ENCODE assay signal across 6 cellular contexts in the genomic region with DNA sequence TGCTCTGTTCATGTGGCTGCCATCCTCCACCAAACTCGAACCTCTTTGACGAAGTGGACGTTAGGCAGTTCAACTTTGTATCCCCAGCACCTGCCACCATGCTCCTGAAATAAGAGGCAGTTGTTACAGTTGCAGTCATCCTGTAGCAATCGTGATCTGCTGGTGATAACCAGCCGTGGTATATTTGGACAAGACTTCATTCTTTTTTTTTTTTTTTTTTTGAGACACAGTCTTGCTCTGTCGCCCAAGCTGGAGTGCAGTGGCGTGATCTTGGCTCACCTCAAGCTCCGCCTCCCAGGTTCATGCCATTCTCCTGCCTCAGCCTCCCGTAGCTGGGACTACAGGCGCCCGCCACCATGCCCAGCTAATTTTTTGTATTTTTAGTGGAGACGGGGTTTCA.
DNase-seq lines count a peak whose midpoint lies in the region; FAIRE-seq and TF ChIP-seq lines count a peak whose summit lies in the region.
"Not testable (repeated sequence)": the region's sequence is repeated elsewhere in the genome, so short reads cannot be mapped to it uniquely, and the experiment has no call there.

No MANE protein-coding gene starts in this region.

- H3K79me2 ChIP-seq in mesendoderm (ENCODE audit: control insufficient read depth, insufficient read depth, low read length) = not testable (repeated sequence)

- WGBS in mesendoderm (ENCODE audit: extremely low coverage, insufficient coverage, low lambda C conversion rate) = no CpG with 5 or more reads among the region's 12 CpGs
- no CpG with 5 or more reads among the region's 12 CpGs for WGBS in neuronal stem cell (ENCODE audit: extremely low coverage in 2 of 2, insufficient read length in 2 of 2, insufficient replicate concordance in 1 of 2), 2 donors
- WGBS in spleen, 5 donors = 90 to 97% (median 92%) methylated on average over 12 of the region's 12 CpGs

- H2BK120ac ChIP-seq in mesendoderm (ENCODE audit: low read depth, low read length); neuronal stem cell (ENCODE audit: low read depth, low read length): not testable (repeated sequence)

- not testable (repeated sequence) for H2BK15ac ChIP-seq in mesendoderm (replicated peaks; ENCODE audit: low read depth); neuronal stem cell (ENCODE audit: low read length)

- H3K27ac ChIP-seq in BLaER1; mesendoderm (ENCODE audit: low read depth, low read length); neuronal stem cell (replicated peaks; ENCODE audit: low read length): not testable (repeated sequence)
- H3K27ac ChIP-seq in spleen = peak overlapping the region in 5 of 8 donors; percentile 70 to 81 (median 81)

- peak overlapping the region; percentile 2 for H3K56ac ChIP-seq in mesendoderm (ENCODE audit: low read length)

- H3K23ac ChIP-seq in mesendoderm (ENCODE audit: low read length) = not testable (repeated sequence)
- H3K23ac ChIP-seq in neuronal stem cell (ENCODE audit: low read depth, low read length, poor library complexity) = peak overlapping the region; percentile 80

- not testable (repeated sequence) for TF ChIP-seq CTCF in bronchial epithelial cell (IDR thresholded peaks at IDR 0.05; ENCODE audit: insufficient read depth, low read length, severe bottlenecking); spleen (IDR thresholded peaks at IDR 0.05 in 8 of 11, conservative IDR thresholded peaks at IDR 0.05 in 3 of 11)

- not testable (repeated sequence) for H2BK5ac ChIP-seq in mesendoderm (ENCODE audit: low read length); neuronal stem cell (ENCODE audit: low read length)

- not testable (repeated sequence) for H3K27me3 ChIP-seq in BLaER1; bronchial epithelial cell (ENCODE audit: control insufficient read depth, insufficient read depth, low read length); mesendoderm (ENCODE audit: insufficient read depth, low read length, poor library complexity); neuronal stem cell (ENCODE audit: control insufficient read depth in 3 of 3, insufficient read depth in 3 of 3, low read depth in 1 of 3, low read length in 3 of 3); spleen (replicated peaks in 1 of 7)

- peaks cover 15% of the 10 kb centered on the region for H3K4me1 ChIP-seq in BLaER1
- not testable (repeated sequence) for H3K4me1 ChIP-seq in mesendoderm (ENCODE audit: control insufficient read depth, low read depth, low read length); neuronal stem cell (ENCODE audit: control insufficient read depth in 2 of 2, insufficient read depth in 1 of 2, low read depth in 1 of 2, low read length in 2 of 2); spleen

- TF ChIP-seq POLR2A in spleen (IDR thresholded peaks at IDR 0.05) = not testable (repeated sequence)

- not testable (repeated sequence) for DNase-seq in bronchial epithelial cell (ENCODE audit: low read depth); mesendoderm; neuronal stem cell (ENCODE audit: low spot score); spleen
- DNase-seq in kidney tubule cell (ENCODE audit: low spot score) = peak; percentile 41

- not testable (repeated sequence) for H4K20me1 ChIP-seq in BLaER1

- H2AFZ ChIP-seq in neuronal stem cell (ENCODE audit: low read length) = not testable (repeated sequence)

- peak; percentile 64 for FAIRE-seq in bronchial epithelial cell (lab: Jason Lieb, UNC)

- peak overlapping the region; percentile 17 for H3K4me2 ChIP-seq in BLaER1
- not testable (repeated sequence) for H3K4me2 ChIP-seq in mesendoderm (ENCODE audit: low read length); neuronal stem cell (ENCODE audit: insufficient read depth, low read length, poor library complexity, severe bottlenecking)

- not testable (repeated sequence) for H2BK12ac ChIP-seq in neuronal stem cell (ENCODE audit: low read length)

- not testable (repeated sequence) for H4K91ac ChIP-seq in neuronal stem cell (ENCODE audit: low read depth, low read length, poor library complexity)

- H3K79me1 ChIP-seq in mesendoderm (ENCODE audit: low read length); neuronal stem cell (ENCODE audit: low read depth, low read length): not testable (repeated sequence)

- not testable (repeated sequence) for H3K36me3 ChIP-seq in BLaER1; bronchial epithelial cell (ENCODE audit: control insufficient read depth, insufficient read depth, low read length); mesendoderm (ENCODE audit: control insufficient read depth, insufficient read depth, low read length); neuronal stem cell (replicated peaks in 1 of 2; ENCODE audit: control insufficient read depth in 2 of 2, insufficient read depth in 2 of 2, low read length in 2 of 2); spleen

- H4K8ac ChIP-seq in mesendoderm (ENCODE audit: low read depth, low read length); neuronal stem cell (ENCODE audit: low read depth, low read length): not testable (repeated sequence)

- H3K14ac ChIP-seq in neuronal stem cell (ENCODE audit: low read length) = peak overlapping the region; percentile 31

- H3K9ac ChIP-seq in BLaER1; mesendoderm (ENCODE audit: low read length); neuronal stem cell (ENCODE audit: low read depth, low read length, poor library complexity): not testable (repeated sequence)

- H3K4ac ChIP-seq in mesendoderm (ENCODE audit: low read depth, low read length); neuronal stem cell (ENCODE audit: low read length): not testable (repeated sequence)

- intact Hi-C loops in spleen (cut with DNase I; ENCODE audit: low total_unique reads) = not testable (repeated sequence)

- H3K4me3 ChIP-seq in BLaER1; bronchial epithelial cell (ENCODE audit: low read depth, low read length); mesendoderm (ENCODE audit: low read length); neuronal stem cell (ENCODE audit: low read length in 2 of 2); spleen: not testable (repeated sequence)

- peaks cover 19% of the 10 kb centered on the region for H3K9me3 ChIP-seq in BLaER1
- not testable (repeated sequence) for H3K9me3 ChIP-seq in neuronal stem cell (replicated peaks in 1 of 2; ENCODE audit: control insufficient read depth in 2 of 2, insufficient read depth in 1 of 2, low read depth in 1 of 2, low read length in 2 of 2)
- H3K9me3 ChIP-seq in spleen = peaks cover 0 to 17% (median 13%) of the 10 kb centered on the region in 8 donors

- H4K5ac ChIP-seq in mesendoderm (ENCODE audit: low read length) = not testable (repeated sequence)

- not testable (repeated sequence) for H3K18ac ChIP-seq in mesendoderm (ENCODE audit: low read length); neuronal stem cell (ENCODE audit: low read length)

- H2AK5ac ChIP-seq in mesendoderm (ENCODE audit: low read length) = not testable (repeated sequence)
- H2AK5ac ChIP-seq in neuronal stem cell (ENCODE audit: low read depth, low read length) = peak overlapping the region; percentile 56
